ENCODE assay signal across 10 cellular contexts in the genomic region with DNA sequence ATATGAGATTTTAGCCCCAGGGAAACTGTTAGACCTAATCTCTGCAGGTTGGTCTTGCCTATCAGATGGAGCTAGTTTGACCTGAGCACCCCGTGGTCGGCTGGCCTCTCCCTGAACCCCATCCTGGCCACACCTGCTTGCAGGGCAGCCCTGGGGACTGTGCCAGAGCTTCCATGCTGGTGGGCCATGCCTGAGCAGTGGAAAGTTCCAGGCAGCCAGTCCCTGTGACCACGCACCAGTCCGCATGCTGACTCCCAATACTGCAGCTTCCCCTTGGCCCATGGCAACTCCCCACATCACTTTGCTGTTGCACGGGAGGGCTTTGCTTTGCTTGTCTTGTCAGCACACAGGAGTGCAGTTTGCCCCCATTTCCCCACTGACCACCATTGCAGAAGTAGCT.
"Had no signal": no experiment of that assay in that cellular context is flagged by ENCODE, and none has a peak within 500 bp of the region (broad histone marks: within the 10 kb centered on the region; RNA-seq: fewer than 3 reads in every experiment).

No MANE protein-coding gene starts in this region.

- H3K4me1 ChIP-seq: HAP-1 had no signal

- FAIRE-seq: HTR-8/SVneo, K562 had no signal

- H3K27ac Mint-ChIP-seq: HFFc6 had no signal

- DNase-seq: GM23248, GOT3, H7, HFFc6, IMR-90, KG1 had no signal

- H3K4me3 Mint-ChIP-seq: HFFc6 had no signal

- H3K9me3 ChIP-seq: HAP-1 had no signal

- H3K36me3 ChIP-seq: HAP-1 had no signal

- ATAC-seq: HCT116, K562 had no signal

- H3K4me3 ChIP-seq: GM23248, HAP-1, K562 had no signal

- H3K27ac ChIP-seq: GM23248 had no signal
